Comparison of ENCODE assay signal across 35 cellular contexts in genomic region chr17:79389896-79390295, GRCh38.
"Had no signal": no experiment of that assay in that cellular context is flagged by ENCODE, and none has a peak within 500 bp of the region (broad histone marks: within the 10 kb centered on the region; RNA-seq: fewer than 3 reads in every experiment).

No MANE protein-coding gene starts in this region.

- H3K4me3 ChIP-seq: MG63 had no signal

- H3K4me2 ChIP-seq: KMS-11 had no signal

- H3K36me3 ChIP-seq: MG63 had no signal

- H3K9ac ChIP-seq: KMS-11 had no signal

- H3K27ac ChIP-seq: KMS-11 had no signal

- DNase-seq: Karpas-422, Kasumi-1, MG63, MV-4-11, NCI-H1048, NCI-H1092, NCI-H1092 treated with DMSO at 0.1 percent for 48 hours, NCI-H1105, NCI-H1105 treated with DMSO at 0.1 percent for 48 hours, NCI-H1417, NCI-H1417 treated with DMSO at 0.1 percent for 48 hours, NCI-H1436, NCI-H1436 treated with DMSO at 0.1 percent for 48 hours, NCI-H146, NCI-H1694, NCI-H1694 treated with DMSO at 0.1 percent for 48 hours, NCI-H187, NCI-H187 treated with DMSO at 0.1 percent for 48 hours, NCI-H1930, NCI-H2029, NCI-H2029 treated with DMSO at 0.1 percent for 48 hours, NCI-H2081, NCI-H2081 treated with DMSO at 0.1 percent for 48 hours, NCI-H2107, NCI-H2171, NCI-H2171 treated with DMSO at 0.1 percent for 48 hours, NCI-H2227 treated with DMSO at 0.1 percent for 48 hours, NCI-H226, NCI-H345, NCI-H446, NCI-H446 treated with DMSO at 0.1 percent for 48 hours, NCI-H510A, NCI-H510A treated with DMSO at 0.1 percent for 48 hours, NCI-H524 had no signal
